ENCODE assay signal across 17 cellular contexts in the genomic region with DNA sequence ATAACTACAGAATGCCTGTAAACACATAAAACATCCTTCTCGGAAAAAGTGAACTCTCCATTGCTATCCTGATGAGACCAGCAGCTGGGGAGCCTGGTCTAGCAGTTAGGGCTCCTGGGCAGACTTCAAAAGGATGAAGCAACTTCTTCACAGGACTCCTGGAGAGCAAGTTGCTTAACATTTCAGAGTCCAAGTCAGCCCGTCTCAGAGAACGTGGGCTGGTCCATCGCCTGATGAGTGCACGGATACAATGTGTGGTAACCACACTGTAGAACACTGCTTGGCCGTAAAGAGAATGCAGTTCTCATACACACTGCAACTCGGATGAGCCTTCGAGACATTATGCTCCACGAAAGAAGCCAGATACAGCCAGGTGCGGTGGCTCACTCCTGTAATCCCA. TPM values are rescaled to one million over a fixed set of nuclear protein-coding genes. Genes with fewer than 3 reads are reported as not detected.
DNase-seq lines count a peak whose midpoint lies in the region; ATAC-seq and TF ChIP-seq lines count a peak whose summit lies in the region.
"Had no signal": no experiment of that assay in that cellular context is flagged by ENCODE, and none has a peak within 500 bp of the region (broad histone marks: within the 10 kb centered on the region; RNA-seq: fewer than 3 reads in every experiment).

No MANE protein-coding gene starts in this region.

- no peaks in the 10 kb centered on the region for H3K9me3 ChIP-seq in right cardiac atrium (ENCODE audit: control insufficient read depth, low read length)
- H3K9me3 ChIP-seq in upper lobe of right lung = no peaks in the 10 kb centered on the region
- H3K9me3 ChIP-seq: ovary, SJCRH30 had no signal

- intact Hi-C loops in Right ventricle myocardium inferior (cut with DNase I) (no loop called here), right cardiac atrium (cut with DNase I) (no loop called here), upper lobe of right lung (cut with DNase I) (no loop called here)

- peak; percentile 68 for DNase-seq in Right ventricle myocardium inferior (ENCODE audit: missing footprints)
- DNase-seq in right cardiac atrium = no peak
- DNase-seq in SW480 (ENCODE audit: low spot score) = peak; percentile 16
- peak; percentile 66 to 73 for DNase-seq in foreskin fibroblast
- DNase-seq in upper lobe of right lung = no peak
- DNase-seq in NCI-H1092 (lab: John Stamatoyannopoulos, UW) = no peak
- no peak for DNase-seq in AG08395 (ENCODE audit: low spot score)
- DNase-seq: activated naive CD8-positive, alpha-beta T cell treated with anti-CD3 and anti-CD28 coated beads, Interleukin-2, amount 10 ng/mL, durations not matched to agents 7 days and 5 days; DMS53; NCI-H146; NCI-H69; ovary had no signal

- H3K27me3 ChIP-seq in right cardiac atrium (ENCODE audit: control insufficient read depth, insufficient read depth) = no peaks in the 10 kb centered on the region
- H3K27me3 ChIP-seq in upper lobe of right lung = no peaks in the 10 kb centered on the region
- H3K27me3 ChIP-seq: ovary, SJCRH30 had no signal

- no peak for TF ChIP-seq CTCF in foreskin fibroblast (IDR thresholded peaks at IDR 0.05; ENCODE audit: low read depth, low read length)
- no peak for TF ChIP-seq CTCF in upper lobe of right lung (IDR thresholded peaks at IDR 0.05)

- WGBS in right cardiac atrium = 74% methylated on average over 10 of the region's 10 CpGs

- no peak overlapping the region for H3K4me3 ChIP-seq in right cardiac atrium (ENCODE audit: low read length)
- H3K4me3 ChIP-seq in foreskin fibroblast (ENCODE audit: low read depth in 1 of 2, low read length in 2 of 2) = no peak overlapping the region
- H3K4me3 ChIP-seq in upper lobe of right lung = no peak overlapping the region
- H3K4me3 ChIP-seq: ovary, SJCRH30 had no signal

- H3K4me1 ChIP-seq in right cardiac atrium (ENCODE audit: control insufficient read depth, insufficient read depth, low read length) (no peaks in the 10 kb centered on the region), upper lobe of right lung (peaks cover 4% of the 10 kb centered on the region)

- no peak for ATAC-seq in Right ventricle myocardium inferior
- no peak for ATAC-seq in right cardiac atrium
- peak; percentile 88 for ATAC-seq in upper lobe of right lung
- ATAC-seq in HG02610 (IDR thresholded peaks at IDR 0.05; ENCODE audit: unreplicated experiment) = no peak
- ATAC-seq: WTC11 had no signal

- H3K27ac ChIP-seq in right cardiac atrium (ENCODE audit: low read length) (no peak overlapping the region), upper lobe of right lung (no peak overlapping the region)
- H3K27ac ChIP-seq: ovary, SJCRH30 had no signal

- H3K36me3 ChIP-seq in upper lobe of right lung = no peaks in the 10 kb centered on the region
- H3K36me3 ChIP-seq: ovary, SJCRH30 had no signal

RNA-seq across cellular contexts. Expression of gene TMEM235, which starts 52.7 kb away (rescaled TPM):
- total RNA-seq in Right ventricle myocardium inferior (not detected), right cardiac atrium (not detected), upper lobe of right lung (not detected)
- not detected for polyA plus RNA-seq in right cardiac atrium
- total RNA-seq: A172; activated naive CD8-positive, alpha-beta T cell treated with anti-CD3 and anti-CD28 coated beads, Interleukin-2, amount 10 ng/mL, durations not matched to agents 7 days and 5 days; ovary had no signal
- polyA plus RNA-seq: esophagus had no signal

Comparison
In these comparisons a context has a peak if more than half of its experiments do, and no peak if none do; other contexts are left out.
1. DNase-seq: peak in Right ventricle myocardium inferior (single experiment), SW480 (single experiment) and foreskin fibroblast (2 of 2); none in right cardiac atrium (0 of 3), upper lobe of right lung (single experiment), NCI-H1092 (single experiment) and AG08395 (single experiment).